Comparison of ENCODE assay signal across 23 cellular contexts in genomic region chr22:42156597-42156996, GRCh38.
"Had no signal": no experiment of that assay in that cellular context is flagged by ENCODE, and none has a peak within 500 bp of the region (broad histone marks: within the 10 kb centered on the region; RNA-seq: fewer than 3 reads in every experiment).

No MANE protein-coding gene starts in this region.

- H3K9me3 Mint-ChIP-seq: activated CD4-positive, alpha-beta memory T cell treated with anti-CD3 and anti-CD28 coated beads, Interleukin-2, amount 10 ng/mL, durations not matched to agents 7 days and 5 days; activated CD4-positive, alpha-beta T cell treated with anti-CD3 and anti-CD28 coated beads, Interleukin-2, amount 10 ng/mL, durations not matched to agents 24 days and 14 days; activated naive CD8-positive, alpha-beta T cell treated with anti-CD3 and anti-CD28 coated beads for 36 hours; mesothelial cell of epicardium; natural killer cell; T-helper 1 cell treated with Interleukin-12 subunit alpha and Interleukin-12 subunit beta and Interleukin-4 antibody, amounts not matched to agents 30 μg/mL and 1 μg/mL, for 36 hours; type B pancreatic cell; WTC11 had no signal

- H3K27me3 Mint-ChIP-seq: activated CD4-positive, alpha-beta memory T cell treated with anti-CD3 and anti-CD28 coated beads, Interleukin-2, amount 10 ng/mL, durations not matched to agents 7 days and 5 days; activated CD4-positive, alpha-beta T cell treated with anti-CD3 and anti-CD28 coated beads, Interleukin-2, amount 10 ng/mL, durations not matched to agents 24 days and 14 days; activated naive CD8-positive, alpha-beta T cell treated with anti-CD3 and anti-CD28 coated beads for 36 hours; type B pancreatic cell had no signal

- H3K9me3 ChIP-seq: gastroesophageal sphincter, spleen, thoracic aorta, vagina had no signal

- H3K36me3 ChIP-seq: cardiac muscle cell had no signal

- H3K27me3 ChIP-seq: cardiac muscle cell, gastroesophageal sphincter, spleen, vagina had no signal

- H3K4me3 ChIP-seq: cardiac muscle cell, gastroesophageal sphincter, spleen, thoracic aorta, vagina had no signal

- DNase-seq: activated CD4-positive, alpha-beta memory T cell treated with anti-CD3 and anti-CD28 coated beads, Interleukin-2, amount 10 ng/mL, durations not matched to agents 7 days and 5 days; activated CD4-positive, alpha-beta T cell treated with anti-CD3 and anti-CD28 coated beads, Interleukin-2, amount 10 ng/mL, durations not matched to agents 24 days and 14 days; activated effector memory CD4-positive, alpha-beta T cell treated with anti-CD3 and anti-CD28 coated beads, Interleukin-2, amount 50 U/mL, for 16 hours; activated naive CD8-positive, alpha-beta T cell treated with anti-CD3 and anti-CD28 coated beads for 36 hours; amniotic stem cell; effector CD8-positive, alpha-beta T cell; head of caudate nucleus; islet precursor cell; natural killer cell; retina; spleen; stimulated activated CD4-positive, alpha-beta T cell treated with anti-CD3 and anti-CD28 coated beads, Interleukin-4, amount 100 ng/mL, for 1 hour; stimulated activated naive CD4-positive, alpha-beta T cell treated with Interleukin-2 at 50 U/mL for 16 hours; T1000 had no signal

- H3K4me1 Mint-ChIP-seq: activated CD4-positive, alpha-beta T cell treated with anti-CD3 and anti-CD28 coated beads, Interleukin-2, amount 10 ng/mL, durations not matched to agents 24 days and 14 days; activated naive CD8-positive, alpha-beta T cell treated with anti-CD3 and anti-CD28 coated beads for 36 hours; natural killer cell; WTC11 had no signal

- H3K27ac ChIP-seq: cardiac muscle cell, gastroesophageal sphincter, spleen, thoracic aorta, vagina had no signal

- H3K4me3 Mint-ChIP-seq: activated CD4-positive, alpha-beta memory T cell treated with anti-CD3 and anti-CD28 coated beads, Interleukin-2, amount 10 ng/mL, durations not matched to agents 7 days and 5 days; activated CD4-positive, alpha-beta T cell treated with anti-CD3 and anti-CD28 coated beads, Interleukin-2, amount 10 ng/mL, durations not matched to agents 24 days and 14 days; activated naive CD8-positive, alpha-beta T cell treated with anti-CD3 and anti-CD28 coated beads for 36 hours; mesothelial cell of epicardium; natural killer cell; T-helper 1 cell treated with Interleukin-12 subunit alpha and Interleukin-12 subunit beta and Interleukin-4 antibody, amounts not matched to agents 30 μg/mL and 1 μg/mL, for 36 hours; type B pancreatic cell; WTC11 had no signal

- ATAC-seq: gastroesophageal sphincter, left lobe of liver, natural killer cell, WTC11 had no signal

- H3K27ac Mint-ChIP-seq: activated CD4-positive, alpha-beta memory T cell treated with anti-CD3 and anti-CD28 coated beads, Interleukin-2, amount 10 ng/mL, durations not matched to agents 7 days and 5 days; activated CD4-positive, alpha-beta T cell treated with anti-CD3 and anti-CD28 coated beads, Interleukin-2, amount 10 ng/mL, durations not matched to agents 24 days and 14 days; activated naive CD8-positive, alpha-beta T cell treated with anti-CD3 and anti-CD28 coated beads for 36 hours; mesothelial cell of epicardium; T-helper 1 cell treated with Interleukin-12 subunit alpha and Interleukin-12 subunit beta and Interleukin-4 antibody, amounts not matched to agents 30 μg/mL and 1 μg/mL, for 36 hours; type B pancreatic cell; WTC11 had no signal

- H3K4me1 ChIP-seq: gastroesophageal sphincter, spleen, vagina had no signal

- H3K36me3 Mint-ChIP-seq: natural killer cell had no signal
